ENCODE assay signal across 7 cellular contexts in the genomic region with DNA sequence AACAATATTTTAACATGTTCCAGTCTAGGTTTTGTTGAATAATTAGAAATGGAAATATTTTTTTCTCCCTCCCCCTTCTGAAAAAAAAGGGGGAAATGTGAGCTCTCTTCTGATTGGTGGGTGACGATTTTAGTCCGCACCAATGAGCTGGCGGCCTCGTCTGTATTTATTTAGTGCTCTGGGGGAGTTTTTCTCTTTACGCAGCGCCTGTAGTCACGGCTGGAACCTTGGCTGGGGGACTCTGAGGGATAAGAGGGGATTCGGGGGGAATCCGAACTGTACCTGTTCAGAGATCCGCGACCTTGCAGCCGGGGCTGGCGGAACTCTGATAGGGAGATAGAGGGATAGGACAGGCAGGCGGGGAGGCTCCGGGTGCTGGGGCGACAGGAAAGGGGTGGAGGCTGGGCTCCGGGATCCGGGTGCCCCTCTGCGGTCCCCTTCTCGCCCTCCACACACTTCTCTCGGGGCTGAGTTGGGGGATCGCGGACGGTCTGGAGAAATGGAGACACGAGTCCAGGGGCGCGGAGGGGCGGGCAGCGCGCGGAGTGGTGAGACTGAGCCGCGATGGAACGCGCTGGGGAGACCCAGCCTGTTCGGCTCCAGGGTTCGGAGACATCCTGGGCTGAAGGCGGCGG.
DNase-seq lines count a peak whose midpoint lies in the region; ATAC-seq, FAIRE-seq and TF ChIP-seq lines count a peak whose summit lies in the region.

No MANE protein-coding gene starts in this region.

- CTCF ChIA-PET in GM10248 (lab: Yijun Ruan, JAX) (interaction anchor here (1.0 to 1.1 kb wide), 2 partner anchors 14 to 271 kb away, joined by 3 read pairs; no protein-coding TSS in a partner anchor), OCI-LY7 (lab: Charles Lee; ENCODE audit: unreplicated experiment) (no interaction called here), endothelial cell of umbilical vein (lab: Charles Lee) (interaction anchor here (0.8 kb wide), 1 partner anchor 13 kb away, joined by 4 read pairs; no protein-coding TSS in a partner anchor)

- H2AFZ ChIP-seq in OCI-LY7 (ENCODE audit: low read length) (no peak overlapping the region), endothelial cell of umbilical vein (ENCODE audit: low read depth, low read length) (no peak overlapping the region)

- dilution Hi-C loops in endothelial cell of umbilical vein (cut with MboI; ENCODE audit: extremely low pct_ligation_motif_present, low sequenced_read_pairs) = no loop called here

- POLR2A ChIA-PET in GM10248 (lab: Yijun Ruan, JAX) (no interaction called here), OCI-LY7 (lab: Charles Lee) (no interaction called here), endothelial cell of umbilical vein (lab: Charles Lee) (no interaction called here)

- ATAC-seq in HG03457 (IDR thresholded peaks at IDR 0.05; ENCODE audit: unreplicated experiment) = no peak

- intact Hi-C loops in OCI-LY7 (cut with micrococcal nuclease; ENCODE audit: unreplicated experiment) (no loop called here), endothelial cell of umbilical vein (cut with micrococcal nuclease) (no loop called here)

- H3K79me2 ChIP-seq in OCI-LY7 (ENCODE audit: insufficient read depth, low read depth, low read length) (no peaks in the 10 kb centered on the region), endothelial cell of umbilical vein (ENCODE audit: control insufficient read depth, insufficient read depth, low read length) (no peaks in the 10 kb centered on the region)

- no peaks in the 10 kb centered on the region for H3K36me3 ChIP-seq in OCI-LY7 (ENCODE audit: insufficient read depth, low read length)
- H3K36me3 ChIP-seq in endothelial cell of umbilical vein (ENCODE audit: control insufficient read depth in 2 of 2, extremely low read depth in 1 of 2, insufficient read depth in 2 of 2, low read length in 2 of 2) = no peaks in the 10 kb centered on the region
- no peaks in the 10 kb centered on the region for H3K36me3 ChIP-seq in small intestine (ENCODE audit: control insufficient read depth in 2 of 2, insufficient read depth in 2 of 2, low read length in 2 of 2)

- DNase-seq in GM10248 (ENCODE audit: extremely low spot score) (peak; percentile 27), OCI-LY7 (ENCODE audit: low spot score) (no peak), endothelial cell of umbilical vein (ENCODE audit: low read depth, low spot score) (no peak), retinal pigment epithelial cell (ENCODE audit: low read depth) (no peak), small intestine (no peak)
- no peak for DNase-seq in NK-92 treated with Interleukin-12 subunit alpha and Interleukin-12 subunit beta, amount 100 ng/mL, for 24 hours (lab: John Stamatoyannopoulos, UW)

- no peaks in the 10 kb centered on the region for H4K20me1 ChIP-seq in OCI-LY7 (ENCODE audit: insufficient read depth, low read length)
- no peaks in the 10 kb centered on the region for H4K20me1 ChIP-seq in endothelial cell of umbilical vein (replicated peaks; ENCODE audit: control insufficient read depth, extremely low read depth, insufficient read depth, low read length)

- H3K27me3 ChIP-seq in endothelial cell of umbilical vein (ENCODE audit: control insufficient read depth in 2 of 2, insufficient read depth in 2 of 2, low read length in 2 of 2) (peaks cover 79 to 89% of the 10 kb centered on the region in 2 experiments), small intestine (ENCODE audit: control insufficient read depth in 2 of 2, insufficient read depth in 2 of 2, low read length in 2 of 2) (peaks cover 17 to 56% of the 10 kb centered on the region in 2 donors)

- H3K4me1 ChIP-seq in OCI-LY7 (ENCODE audit: insufficient read depth, low read length, poor library complexity, severe bottlenecking) (peaks cover 5% of the 10 kb centered on the region), endothelial cell of umbilical vein (ENCODE audit: control insufficient read depth, extremely low read depth, insufficient read depth, low read length) (peaks cover 5% of the 10 kb centered on the region), small intestine (ENCODE audit: control insufficient read depth in 2 of 2, insufficient read depth in 1 of 2, low read depth in 1 of 2, low read length in 1 of 2) (peaks cover 2 to 3% of the 10 kb centered on the region in 2 donors)

- H3K9me3 ChIP-seq in OCI-LY7 (ENCODE audit: low read length) (no peaks in the 10 kb centered on the region), endothelial cell of umbilical vein (replicated peaks; ENCODE audit: control insufficient read depth, insufficient read depth, low read length) (no peaks in the 10 kb centered on the region), small intestine (ENCODE audit: control insufficient read depth, low read depth) (no peaks in the 10 kb centered on the region)

- H3K4me2 ChIP-seq in OCI-LY7 (ENCODE audit: low read length) (peak overlapping the region; percentile 77), endothelial cell of umbilical vein (ENCODE audit: insufficient read depth, low read length) (no peak overlapping the region)

- BruUV-seq in OCI-LY7 (replicated peaks; lab: Mats Ljungman, UMichigan) = no TSS peak
- no TSS peak for BruUV-seq in endothelial cell of umbilical vein (replicated peaks; lab: Mats Ljungman, UMichigan)

- no peaks in the 10 kb centered on the region for H3K9me1 ChIP-seq in endothelial cell of umbilical vein (replicated peaks; ENCODE audit: control insufficient read depth, extremely low read depth, insufficient read depth, low read length)

- TF ChIP-seq CTCF in GM10248 (IDR thresholded peaks at IDR 0.05; ENCODE audit: control extremely low read depth, extremely low read depth, low read depth, missing control alignments) = no peak
- TF ChIP-seq CTCF in OCI-LY7 (conservative IDR thresholded peaks at IDR 0.05; ENCODE audit: low read length) = no peak
- TF ChIP-seq CTCF in endothelial cell of umbilical vein (IDR thresholded peaks at IDR 0.05; ENCODE audit: extremely low read depth in 1 of 2, insufficient read depth in 1 of 2, low read depth in 1 of 2, low read length in 2 of 2) = no peak
- TF ChIP-seq CTCF in retinal pigment epithelial cell (conservative IDR thresholded peaks at IDR 0.05; ENCODE audit: low read depth, low read length) = no peak

- H3K4me3 ChIP-seq in OCI-LY7 (ENCODE audit: low read depth, low read length, poor library complexity, severe bottlenecking) (peak overlapping the region; percentile 21), endothelial cell of umbilical vein (replicated peaks in 1 of 3; ENCODE audit: insufficient read depth in 1 of 3, low read depth in 1 of 3, low read length in 3 of 3) (no peak overlapping the region), retinal pigment epithelial cell (ENCODE audit: low read length) (peak overlapping the region; percentile 49), small intestine (ENCODE audit: low read depth in 1 of 2, low read length in 2 of 2) (no peak overlapping the region)

- H3K9ac ChIP-seq in endothelial cell of umbilical vein (replicated peaks; ENCODE audit: extremely low read depth, insufficient read depth, low read length) = no peak overlapping the region

- no peaks in the 10 kb centered on the region for H3K9me2 ChIP-seq in OCI-LY7 (ENCODE audit: insufficient read depth, low read length)

- no peak overlapping the region for H3K27ac ChIP-seq in OCI-LY7 (ENCODE audit: low read depth, low read length, poor library complexity, severe bottlenecking)
- no peak overlapping the region for H3K27ac ChIP-seq in endothelial cell of umbilical vein (ENCODE audit: insufficient read depth, low read depth, low read length)
- H3K27ac ChIP-seq in small intestine (ENCODE audit: low read depth in 1 of 2, low read length in 1 of 2) = no peak overlapping the region

- TF ChIP-seq POLR2A in endothelial cell of umbilical vein (IDR thresholded peaks at IDR 0.05; ENCODE audit: low read depth, low read length) = no peak

- FAIRE-seq in endothelial cell of umbilical vein (lab: Jason Lieb, UNC) (no peak), small intestine (lab: Jason Lieb, UNC) (no peak)

- WGBS in small intestine, 3 donors = 2 to 10% (median 9%) methylated on average over 29 to 39 of the region's 39 CpGs

TF ChIP-seq in endothelial cell of umbilical vein, 7 proteins besides CTCF, POLR2A, EP300 and RAD21:
- TF ChIP-seq EZH2 (IDR thresholded peaks at IDR 0.05; ENCODE audit: borderline replicate concordance, low read depth, low read length, severe bottlenecking) (peak; percentile 55), GATA2 (IDR thresholded peaks at IDR 0.05; ENCODE audit: insufficient read depth, insufficient read length, low read depth, low read length) (no peak)

Comparison
In these comparisons a context has a peak if more than half of its experiments do, and no peak if none do; other contexts are left out.
1. H3K4me3 ChIP-seq: peak in OCI-LY7 (single experiment) and retinal pigment epithelial cell (single experiment); none in endothelial cell of umbilical vein (0 of 3) and small intestine (0 of 2).